1 cellular context compared by ENCODE assay signal in the genomic region with DNA sequence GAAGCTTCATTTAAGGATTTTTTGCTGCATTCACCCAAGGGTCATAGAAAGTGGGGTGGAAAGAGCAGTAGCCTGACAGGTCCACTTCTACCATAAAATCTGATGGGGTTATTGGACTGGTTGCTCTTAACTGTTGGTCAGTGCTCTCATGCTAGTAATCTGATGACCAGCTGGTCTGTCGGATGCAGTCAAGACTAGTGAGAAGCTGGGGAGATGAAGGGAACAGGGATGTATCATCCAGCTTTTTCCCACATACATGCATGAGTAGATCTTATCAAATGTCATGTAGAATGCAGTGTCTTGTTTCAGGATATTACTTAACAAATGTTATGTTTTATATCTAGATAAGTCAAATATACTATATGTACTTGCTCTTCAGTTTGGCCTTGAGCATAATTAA.
TF ChIP-seq lines count a peak whose summit lies in the region.

No MANE protein-coding gene starts in this region.

TF ChIP-seq in SK-N-SH, 30 proteins besides CTCF, POLR2A, EP300 and RAD21 (continued from another document):
- TF ChIP-seq TAF1 (IDR thresholded peaks at IDR 0.05; ENCODE audit: borderline replicate concordance, low read depth, low read length), result no peak
- no peak for TF ChIP-seq RXRA (IDR thresholded peaks at IDR 0.05; ENCODE audit: borderline replicate concordance, low read depth)
- no peak for TF ChIP-seq JUND (IDR thresholded peaks at IDR 0.05)
